In genomic region chr11:24844406-24844805, GRCh38 we compare ENCODE assay signal across 17 cellular contexts.
DNase-seq lines count a peak whose midpoint lies in the region; ATAC-seq and TF ChIP-seq lines count a peak whose summit lies in the region.
"Had no signal": no experiment of that assay in that cellular context is flagged by ENCODE, and none has a peak within 500 bp of the region (broad histone marks: within the 10 kb centered on the region; RNA-seq: fewer than 3 reads in every experiment).

No MANE protein-coding gene starts in this region.

- H3K4me3 ChIP-seq in HAP-1 (no peak overlapping the region), mesendoderm (ENCODE audit: low read length) (no peak overlapping the region), retinal pigment epithelial cell (ENCODE audit: low read length) (no peak overlapping the region), heart left ventricle (no peak overlapping the region)
- H3K4me3 ChIP-seq: BLaER1, GM12878 had no signal

- no peak overlapping the region for H3K27ac Mint-ChIP-seq in CD14-positive monocyte
- H3K27ac Mint-ChIP-seq: CD4-positive, alpha-beta T cell; CD8-positive, alpha-beta T cell had no signal

- no peak overlapping the region for H4K8ac ChIP-seq in mesendoderm (ENCODE audit: low read depth, low read length)

- peaks cover 15% of the 10 kb centered on the region for H3K4me1 ChIP-seq in HAP-1
- H3K4me1 ChIP-seq in mesendoderm (ENCODE audit: control insufficient read depth, low read depth, low read length): no peaks in the 10 kb centered on the region
- no peaks in the 10 kb centered on the region for H3K4me1 ChIP-seq in heart left ventricle
- H3K4me1 ChIP-seq: BE2C, BLaER1, Caco-2 had no signal

- no peak overlapping the region for H2BK5ac ChIP-seq in mesendoderm (ENCODE audit: low read length)

- H3K27ac ChIP-seq in mesendoderm (ENCODE audit: low read depth, low read length) (no peak overlapping the region), heart left ventricle (no peak overlapping the region)
- H3K27ac ChIP-seq: BLaER1 had no signal

- H3K4me1 Mint-ChIP-seq in CD14-positive monocyte: no peaks in the 10 kb centered on the region

- DNase-seq in HAP-1 (ENCODE audit: low spot score in 2 of 2): peak; percentile 65 to 71
- peak; percentile 81 for DNase-seq in mesendoderm
- DNase-seq in retinal pigment epithelial cell (ENCODE audit: low read depth): peak; percentile 39
- no peak for DNase-seq in mesenteric fat pad (ENCODE audit: low spot score)
- DNase-seq in CD14-positive monocyte (ENCODE audit: low spot score): no peak
- no peak for DNase-seq in heart left ventricle
- DNase-seq: 8988T; ACHN; BE2C; Caco-2; Calu3; CD4-positive, alpha-beta T cell; CD8-positive, alpha-beta T cell; DMS79 treated with DMSO at 0.1 percent for 48 hours; GDM1 had no signal

- intact Hi-C loops in CD14-positive monocyte (cut with micrococcal nuclease): no loop called here
- intact Hi-C loops in heart left ventricle (cut with DNase I): no loop called here

- no peak for TF ChIP-seq CTCF in retinal pigment epithelial cell (conservative IDR thresholded peaks at IDR 0.05; ENCODE audit: low read depth, low read length)
- TF ChIP-seq CTCF in CD14-positive monocyte (IDR thresholded peaks at IDR 0.05): no peak
- TF ChIP-seq CTCF in heart left ventricle (IDR thresholded peaks at IDR 0.05): no peak

- H2AK5ac ChIP-seq in mesendoderm (ENCODE audit: low read length): no peak overlapping the region

- H3K27me3 ChIP-seq in HAP-1 (ENCODE audit: low read depth) (no peaks in the 10 kb centered on the region), mesendoderm (ENCODE audit: insufficient read depth, low read length, poor library complexity) (no peaks in the 10 kb centered on the region), heart left ventricle (no peaks in the 10 kb centered on the region)
- H3K27me3 ChIP-seq: BE2C, BLaER1 had no signal

- no peak for TF ChIP-seq POLR2A in heart left ventricle (IDR thresholded peaks at IDR 0.05)

- no peak overlapping the region for H3K4ac ChIP-seq in mesendoderm (ENCODE audit: low read depth, low read length)

- no peak for ATAC-seq in heart left ventricle
- ATAC-seq: CD8-positive, alpha-beta T cell; GM12878 had no signal

- H3K9me3 ChIP-seq in HAP-1 (no peaks in the 10 kb centered on the region), heart left ventricle (no peaks in the 10 kb centered on the region)
- H3K9me3 ChIP-seq: BE2C, Caco-2 had no signal

- H2BK120ac ChIP-seq in mesendoderm (ENCODE audit: low read depth, low read length): no peak overlapping the region

- in situ Hi-C loops in HAP-1 (cut with MboI; ENCODE audit: low sequenced_read_pairs): no loop called here

- no peak overlapping the region for H3K4me2 ChIP-seq in mesendoderm (ENCODE audit: low read length)
- H3K4me2 ChIP-seq: BLaER1 had no signal

- no peak overlapping the region for H3K56ac ChIP-seq in mesendoderm (ENCODE audit: low read length)

- no peak overlapping the region for H4K5ac ChIP-seq in mesendoderm (ENCODE audit: low read length)

- H3K9me3 Mint-ChIP-seq in CD14-positive monocyte: peaks cover 0 to 3% (median 1%) of the 10 kb centered on the region in 7 donors
- H3K9me3 Mint-ChIP-seq: CD8-positive, alpha-beta T cell had no signal

- WGBS in mesendoderm (ENCODE audit: extremely low coverage, insufficient coverage, low lambda C conversion rate): no CpG with 5 or more reads among the region's 1 CpG
- 60 to 100% (median 93%) methylated on average over 1 of the region's 1 CpG for WGBS in heart left ventricle, 4 donors

- H3K27me3 Mint-ChIP-seq in CD14-positive monocyte (ENCODE audit: low read depth in 3 of 3): no peaks in the 10 kb centered on the region
- H3K27me3 Mint-ChIP-seq: CD4-positive, alpha-beta T cell had no signal

- H3K79me2 ChIP-seq in mesendoderm (ENCODE audit: control insufficient read depth, insufficient read depth, low read length): no peaks in the 10 kb centered on the region

- no peaks in the 10 kb centered on the region; the same call in 1 of the 2 replicates for H3K36me3 ChIP-seq in HAP-1 (replicated peaks)
- no peaks in the 10 kb centered on the region for H3K36me3 ChIP-seq in mesendoderm (ENCODE audit: control insufficient read depth, insufficient read depth, low read length)
- H3K36me3 ChIP-seq in heart left ventricle: no peaks in the 10 kb centered on the region
- H3K36me3 ChIP-seq: BE2C, BLaER1 had no signal

- no peaks in the 10 kb centered on the region for H3K36me3 Mint-ChIP-seq in CD14-positive monocyte
- H3K36me3 Mint-ChIP-seq: CD8-positive, alpha-beta T cell had no signal

- no peak overlapping the region for H2BK15ac ChIP-seq in mesendoderm (replicated peaks; ENCODE audit: low read depth)

- no peak overlapping the region for H3K4me3 Mint-ChIP-seq in CD14-positive monocyte
- H3K4me3 Mint-ChIP-seq: CD4-positive, alpha-beta T cell; CD8-positive, alpha-beta T cell had no signal

- H3K79me1 ChIP-seq in mesendoderm (ENCODE audit: low read length): no peaks in the 10 kb centered on the region

- H3K23ac ChIP-seq in mesendoderm (ENCODE audit: low read length): no peak overlapping the region

- no peak overlapping the region for H3K18ac ChIP-seq in mesendoderm (ENCODE audit: low read length)

- H3K9ac ChIP-seq in mesendoderm (ENCODE audit: low read length): no peak overlapping the region
- H3K9ac ChIP-seq: BLaER1 had no signal

Comparison
In these comparisons a context has a peak if more than half of its experiments do, and no peak if none do; other contexts are left out.
1. DNase-seq: peak in HAP-1 (2 of 2), mesendoderm (single experiment) and retinal pigment epithelial cell (single experiment); none in mesenteric fat pad (single experiment), CD14-positive monocyte (single experiment) and heart left ventricle (0 of 5).